ENCODE assay signal across 1 cellular context in genomic region chr2:37871453-37872191, GRCh38.
TF ChIP-seq lines count a peak whose summit lies in the region.

No MANE protein-coding gene starts in this region.

TF ChIP-seq in GM23338, 12 proteins besides CTCF, POLR2A, EP300 and RAD21 (continued from another document):
- TF ChIP-seq ZNF462 (CRISPR knock-in tag; IDR thresholded peaks at IDR 0.05), result no peak
- TF ChIP-seq REST (IDR thresholded peaks at IDR 0.05; ENCODE audit: unreplicated experiment), result no peak
- no peak for TF ChIP-seq ETS1 (IDR thresholded peaks at IDR 0.05)
